In the genomic region with DNA sequence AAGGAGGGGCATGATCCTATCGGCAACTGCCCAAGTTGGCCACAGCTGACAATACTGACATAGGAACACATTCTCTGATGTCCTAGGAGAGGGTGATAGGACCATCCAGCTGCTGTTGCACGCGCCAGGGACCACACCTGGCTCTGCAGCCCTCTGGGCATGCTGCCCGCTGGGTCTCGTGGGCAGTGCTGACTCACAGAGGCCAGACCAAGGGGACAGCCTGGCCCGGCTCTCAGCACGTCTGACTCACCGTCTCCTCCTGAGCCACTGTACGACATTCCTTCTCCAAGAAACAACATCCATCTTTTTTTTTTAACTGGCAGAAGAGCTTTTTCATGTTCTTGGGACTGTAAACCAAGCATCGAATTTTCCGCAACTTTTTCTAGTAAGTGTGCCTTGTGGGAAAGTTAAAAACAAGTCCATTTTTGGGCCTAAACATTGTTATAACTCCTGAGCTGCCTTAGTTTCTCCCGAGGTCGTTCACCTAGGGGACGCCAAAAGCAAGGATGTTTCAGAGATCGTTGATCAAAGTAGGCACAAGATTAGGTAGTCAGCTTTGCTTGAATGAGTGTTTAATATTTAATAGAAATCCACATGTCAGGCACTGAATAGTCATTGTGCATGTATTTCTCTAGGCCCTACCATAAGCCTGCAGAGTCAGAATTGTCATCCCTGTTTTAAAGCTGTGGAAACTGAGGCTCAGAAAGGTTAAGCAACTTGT, we compare ENCODE assay signal across 8 cellular contexts.
DNase-seq lines count a peak whose midpoint lies in the region; ATAC-seq and TF ChIP-seq lines count a peak whose summit lies in the region.

No MANE protein-coding gene starts in this region.

- H3K9me2 ChIP-seq in HCT116 (ENCODE audit: insufficient read depth), result no peaks in the 10 kb centered on the region

- no peaks in the 10 kb centered on the region for H3K9me3 ChIP-seq in HCT116 (ENCODE audit: control insufficient read depth in 1 of 2, insufficient read depth in 1 of 2, low read depth in 1 of 2, low read length in 2 of 2)
- no peaks in the 10 kb centered on the region for H3K9me3 ChIP-seq in right cardiac atrium (ENCODE audit: control insufficient read depth, low read length)
- peaks cover 0 to 3% of the 10 kb centered on the region in 2 donors for H3K9me3 ChIP-seq in stomach smooth muscle (ENCODE audit: control insufficient read depth in 2 of 2, low read length in 2 of 2)

- no peak for TF ChIP-seq POLR2A in HCT116 (IDR thresholded peaks at IDR 0.05; ENCODE audit: borderline replicate concordance, extremely low read depth, insufficient read depth, insufficient read length)

- peak overlapping the region; percentile 59 for H3K4me2 ChIP-seq in HCT116 (ENCODE audit: low read length)

- peaks cover 40% of the 10 kb centered on the region; the same call in 1 of the 2 replicates for H3K27me3 ChIP-seq in HCT116 (ENCODE audit: insufficient read depth, low read length)
- no peaks in the 10 kb centered on the region for H3K27me3 ChIP-seq in right cardiac atrium (ENCODE audit: control insufficient read depth, insufficient read depth)
- no peaks in the 10 kb centered on the region for H3K27me3 ChIP-seq in stomach smooth muscle (ENCODE audit: control insufficient read depth in 1 of 2, insufficient read depth in 2 of 2, low read length in 2 of 2)

- H3K79me2 ChIP-seq in HCT116 (ENCODE audit: insufficient read depth, low read length), result no peaks in the 10 kb centered on the region

- 63% methylated on average over 15 of the region's 15 CpGs for WGBS in right cardiac atrium

- H3K4me3 ChIP-seq in HCT116 (replicated peaks in 1 of 2; ENCODE audit: low read depth in 1 of 2, low read length in 2 of 2) (peak overlapping the region in 1 of 2 experiments; percentile 8; a peak in 1 of 4 replicates), right cardiac atrium (ENCODE audit: low read length) (no peak overlapping the region), stomach smooth muscle (ENCODE audit: low read length in 2 of 2) (no peak overlapping the region)

- peak; percentile 98 for ATAC-seq in HCT116
- ATAC-seq in right cardiac atrium, result peak; percentile 91 to 95
- no peak for ATAC-seq in HG03045 (IDR thresholded peaks at IDR 0.05; ENCODE audit: unreplicated experiment)

- H4K20me1 ChIP-seq in HCT116 (ENCODE audit: insufficient read depth), result no peaks in the 10 kb centered on the region

- DNase-seq in HCT116 (ENCODE audit: low read depth, low spot score), result peak; percentile 81
- DNase-seq in amniotic epithelial cell (ENCODE audit: low read depth), result peak; percentile 96
- DNase-seq in right cardiac atrium, result peak; percentile 86 to 90 (median 89)
- DNase-seq in NCI-H1436 (lab: John Stamatoyannopoulos, UW), result no peak
- no peak for DNase-seq in NCI-H2227 (lab: John Stamatoyannopoulos, UW; ENCODE audit: unreplicated experiment)
- no peak for DNase-seq in SKM-1 (lab: John Stamatoyannopoulos, UW; ENCODE audit: unreplicated experiment)

- no peak for TF ChIP-seq RAD21 in HCT116 (IDR thresholded peaks at IDR 0.05; ENCODE audit: low read depth)

- H3K9ac ChIP-seq in HCT116 (ENCODE audit: low read length), result no peak overlapping the region
- H3K9ac ChIP-seq in stomach smooth muscle (ENCODE audit: low read length in 2 of 2), result no peak overlapping the region

- POLR2A ChIA-PET in HCT116 (lab: Charles Lee), result no interaction called here

- no peaks in the 10 kb centered on the region for H3K36me3 ChIP-seq in HCT116 (ENCODE audit: control insufficient read depth in 1 of 2, insufficient read depth in 2 of 2, low read length in 2 of 2)
- no peaks in the 10 kb centered on the region for H3K36me3 ChIP-seq in stomach smooth muscle (ENCODE audit: control insufficient read depth in 2 of 2, insufficient read depth in 2 of 2, low read length in 2 of 2)

- no peak for TF ChIP-seq CTCF in HCT116 (IDR thresholded peaks at IDR 0.05 in 2 of 3, conservative IDR thresholded peaks at IDR 0.05 in 1 of 3; ENCODE audit: borderline replicate concordance in 1 of 3, insufficient read depth in 1 of 3, low read depth in 2 of 3, low read length in 2 of 3)

- H2AFZ ChIP-seq in HCT116 (ENCODE audit: low read depth, low read length, poor library complexity, severe bottlenecking), result no peak overlapping the region

- BruUV-seq in HCT116 (replicated peaks; lab: Mats Ljungman, UMichigan), result no TSS peak

- RAD21 ChIA-PET in HCT116 (lab: Charles Lee; ENCODE audit: low non-redundant PET in 1 of 2, low total read pairs in 2 of 2, uncharacterized antibody in 2 of 2, unreplicated experiment in 2 of 2), result no interaction called here

- H3K4me1 ChIP-seq in HCT116 (ENCODE audit: control insufficient read depth in 1 of 2, insufficient read depth in 2 of 2, low read length in 2 of 2), result peaks cover 19 to 23% of the 10 kb centered on the region in 2 experiments
- peaks cover 12% of the 10 kb centered on the region for H3K4me1 ChIP-seq in right cardiac atrium (ENCODE audit: control insufficient read depth, insufficient read depth, low read length)
- H3K4me1 ChIP-seq in stomach smooth muscle (ENCODE audit: control insufficient read depth, insufficient read depth, low read length), result peaks cover 15% of the 10 kb centered on the region

- CTCF ChIA-PET in HCT116 (lab: Charles Lee), result interaction anchor here (1.0 kb wide), 1 partner anchor 61 kb away, joined by 3 read pairs; no protein-coding TSS in a partner anchor

- H3K27ac ChIP-seq in HCT116 (ENCODE audit: low read depth, low read length) (peak overlapping the region; percentile 16; the same call in 1 of the 2 replicates), right cardiac atrium (ENCODE audit: low read length) (no peak overlapping the region), stomach smooth muscle (ENCODE audit: low read length) (peak overlapping the region; percentile 3)

- intact Hi-C loops in HCT116 (cut with micrococcal nuclease) (no loop called here), right cardiac atrium (cut with DNase I) (loop anchor here in 1 of 4 donors (2.0 kb wide), 1 partner anchor 123 kb away; no protein-coding TSS in a partner anchor)

TF ChIP-seq in HCT116, 20 proteins besides CTCF, POLR2A, EP300 and RAD21 (continues in another document):
- TF ChIP-seq EZH2 (IDR thresholded peaks at IDR 0.05) (no peak), MAX (IDR thresholded peaks at IDR 0.05) (peak; percentile 93), SRF (IDR thresholded peaks at IDR 0.05; ENCODE audit: low read depth) (no peak), POLR2AphosphoS5 (IDR thresholded peaks at IDR 0.05; ENCODE audit: low read depth, low read length) (peak; percentile 71), ZFX (IDR thresholded peaks at IDR 0.05) (no peak), JUND (IDR thresholded peaks at IDR 0.05) (peak; percentile 97), ZBTB33 (IDR thresholded peaks at IDR 0.05; ENCODE audit: extremely low read depth, insufficient replicate concordance, low read length) (no peak), TCF7L2 (IDR thresholded peaks at IDR 0.05; ENCODE audit: borderline replicate concordance, extremely low read depth, insufficient read depth, insufficient read length) (peak; percentile 68), EGR1 (IDR thresholded peaks at IDR 0.05; ENCODE audit: low read depth) (peak; percentile 46; the same call in 1 of the 2 replicates), EZH2phosphoT487 (IDR thresholded peaks at IDR 0.05; ENCODE audit: borderline replicate concordance) (no peak)
- TF ChIP-seq, protein P1, sequence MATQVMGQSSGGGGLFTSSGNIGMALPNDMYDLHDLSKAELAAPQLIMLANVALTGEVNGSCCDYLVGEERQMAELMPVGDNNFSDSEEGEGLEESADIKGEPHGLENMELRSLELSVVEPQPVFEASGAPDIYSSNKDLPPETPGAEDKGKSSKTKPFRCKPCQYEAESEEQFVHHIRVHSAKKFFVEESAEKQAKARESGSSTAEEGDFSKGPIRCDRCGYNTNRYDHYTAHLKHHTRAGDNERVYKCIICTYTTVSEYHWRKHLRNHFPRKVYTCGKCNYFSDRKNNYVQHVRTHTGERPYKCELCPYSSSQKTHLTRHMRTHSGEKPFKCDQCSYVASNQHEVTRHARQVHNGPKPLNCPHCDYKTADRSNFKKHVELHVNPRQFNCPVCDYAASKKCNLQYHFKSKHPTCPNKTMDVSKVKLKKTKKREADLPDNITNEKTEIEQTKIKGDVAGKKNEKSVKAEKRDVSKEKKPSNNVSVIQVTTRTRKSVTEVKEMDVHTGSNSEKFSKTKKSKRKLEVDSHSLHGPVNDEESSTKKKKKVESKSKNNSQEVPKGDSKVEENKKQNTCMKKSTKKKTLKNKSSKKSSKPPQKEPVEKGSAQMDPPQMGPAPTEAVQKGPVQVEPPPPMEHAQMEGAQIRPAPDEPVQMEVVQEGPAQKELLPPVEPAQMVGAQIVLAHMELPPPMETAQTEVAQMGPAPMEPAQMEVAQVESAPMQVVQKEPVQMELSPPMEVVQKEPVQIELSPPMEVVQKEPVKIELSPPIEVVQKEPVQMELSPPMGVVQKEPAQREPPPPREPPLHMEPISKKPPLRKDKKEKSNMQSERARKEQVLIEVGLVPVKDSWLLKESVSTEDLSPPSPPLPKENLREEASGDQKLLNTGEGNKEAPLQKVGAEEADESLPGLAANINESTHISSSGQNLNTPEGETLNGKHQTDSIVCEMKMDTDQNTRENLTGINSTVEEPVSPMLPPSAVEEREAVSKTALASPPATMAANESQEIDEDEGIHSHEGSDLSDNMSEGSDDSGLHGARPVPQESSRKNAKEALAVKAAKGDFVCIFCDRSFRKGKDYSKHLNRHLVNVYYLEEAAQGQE (IDR thresholded peaks at IDR 0.05; ENCODE audit: low read depth), result no peak
- TF ChIP-seq, protein P2, sequence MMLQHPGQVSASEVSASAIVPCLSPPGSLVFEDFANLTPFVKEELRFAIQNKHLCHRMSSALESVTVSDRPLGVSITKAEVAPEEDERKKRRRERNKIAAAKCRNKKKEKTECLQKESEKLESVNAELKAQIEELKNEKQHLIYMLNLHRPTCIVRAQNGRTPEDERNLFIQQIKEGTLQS (IDR thresholded peaks at IDR 0.05), result no peak

Comparison
In these comparisons a context has a peak if more than half of its experiments do, and no peak if none do; other contexts are left out.
1. DNase-seq: peak in HCT116 (single experiment), amniotic epithelial cell (single experiment) and right cardiac atrium (3 of 3); none in NCI-H1436 (single experiment), NCI-H2227 (single experiment) and SKM-1 (single experiment).